In genomic region chr1:77874804-77875445, GRCh38 we compare ENCODE assay signal across 20 cellular contexts. TPM values are rescaled to one million over a fixed set of nuclear protein-coding genes. Genes with fewer than 3 reads are reported as not detected.
A peak's percentile ranks its signal among the peaks of the same experiment; 100 is the strongest.
DNase-seq lines count a peak whose midpoint lies in the region; ATAC-seq and TF ChIP-seq lines count a peak whose summit lies in the region.
"Had no signal": no experiment of that assay in that cellular context is flagged by ENCODE, and none has a peak within 500 bp of the region (broad histone marks: within the 10 kb centered on the region; RNA-seq: fewer than 3 reads in every experiment).

No MANE protein-coding gene starts in this region.

- H4K8ac ChIP-seq in mesendoderm (ENCODE audit: low read depth, low read length) = no peak overlapping the region

- no peaks in the 10 kb centered on the region for H3K79me1 ChIP-seq in mesendoderm (ENCODE audit: low read length)

- ATAC-seq in HG03469 (IDR thresholded peaks at IDR 0.05; ENCODE audit: unreplicated experiment) = no peak
- ATAC-seq: naive thymus-derived CD8-positive, alpha-beta T cell; stimulated activated naive B cell treated with anti-CD40 and anti-IgM and Interleukin-4, amounts not matched to agents 10 μg/mL and 1 μg/mL and 100 μg/mL, for 72 hours had no signal

- H2BK5ac ChIP-seq in mesendoderm (ENCODE audit: low read length) = no peak overlapping the region

- no peak overlapping the region for H3K27ac Mint-ChIP-seq in activated naive CD4-positive, alpha-beta T cell treated with anti-CD3 and anti-CD28 coated beads for 36 hours
- H3K27ac Mint-ChIP-seq: naive thymus-derived CD8-positive, alpha-beta T cell; progenitor cell of endocrine pancreas; stimulated activated naive B cell treated with anti-CD40 and anti-IgM and Interleukin-4, amounts not matched to agents 10 μg/mL and 1 μg/mL and 100 μg/mL, for 72 hours had no signal

- peak; percentile 98 for DNase-seq in ELR (ENCODE audit: low read depth)
- peak; percentile 56 for DNase-seq in RWPE1 (ENCODE audit: low spot score)
- peak; percentile 91 for DNase-seq in epithelial cell of esophagus (ENCODE audit: low read depth)
- DNase-seq in mesendoderm = peak; percentile 10
- no peak for DNase-seq in activated naive CD4-positive, alpha-beta T cell treated with anti-CD3 and anti-CD28 coated beads for 36 hours
- DNase-seq in NCI-H1092 treated with DMSO at 0.1 percent for 48 hours (lab: John Stamatoyannopoulos, UW) = no peak
- no peak for DNase-seq in activated naive CD4-positive, alpha-beta T cell treated with Interleukin-2 at 50 U/mL for 16 hours
- DNase-seq: activated CD4-positive, alpha-beta T cell treated with anti-CD3 and anti-CD28 coated beads for 4 hours; activated naive CD4-positive, alpha-beta T cell treated with anti-CD3 and anti-CD28 coated beads, Interleukin-2, amount 50 U/mL, for 16 hours; DMS 273 treated with DMSO at 0.1 percent for 48 hours; effector CD8-positive, alpha-beta T cell; naive thymus-derived CD8-positive, alpha-beta T cell; NCI-H1048; NCI-H82; RPMI8226; stimulated activated naive B cell treated with anti-CD40 and anti-IgM and Interleukin-4, amounts not matched to agents 10 μg/mL and 1 μg/mL and 100 μg/mL, for 72 hours; tibial artery had no signal

- no CpG with 5 or more reads among the region's 4 CpGs for WGBS in mesendoderm (ENCODE audit: extremely low coverage, insufficient coverage, low lambda C conversion rate)

- no peak overlapping the region for H3K4ac ChIP-seq in mesendoderm (ENCODE audit: low read depth, low read length)

- no peak overlapping the region for H2BK120ac ChIP-seq in mesendoderm (ENCODE audit: low read depth, low read length)

- no peak overlapping the region for H3K4me3 ChIP-seq in epithelial cell of esophagus (ENCODE audit: low read length)
- H3K4me3 ChIP-seq in mesendoderm (ENCODE audit: low read length) = no peak overlapping the region
- H3K4me3 ChIP-seq: lung, tibial artery had no signal

- POLR2A ChIA-PET in RWPE1 (lab: Yijun Ruan, JAX; ENCODE audit: low non-redundant PET) = no interaction called here

- H3K36me3 ChIP-seq in mesendoderm (ENCODE audit: control insufficient read depth, insufficient read depth, low read length) = no peaks in the 10 kb centered on the region

- peaks cover 7% of the 10 kb centered on the region for H3K36me3 Mint-ChIP-seq in activated naive CD4-positive, alpha-beta T cell treated with anti-CD3 and anti-CD28 coated beads for 36 hours (ENCODE audit: low read depth)

- CTCF ChIA-PET in RWPE1 (lab: Yijun Ruan, JAX) = interaction anchor here (0.5 to 0.6 kb wide), 2 partner anchors 30 to 111 kb away, joined by 3 read pairs; no protein-coding TSS in a partner anchor
- CTCF ChIA-PET in activated naive CD4-positive, alpha-beta T cell treated with anti-CD3 and anti-CD28 coated beads for 36 hours (lab: Charles Lee) = interaction anchor here (0.6 kb wide), 1 partner anchor 107 kb away, joined by 3 read pairs; no protein-coding TSS in a partner anchor

- H3K9me3 Mint-ChIP-seq in activated naive CD4-positive, alpha-beta T cell treated with anti-CD3 and anti-CD28 coated beads for 36 hours = no peaks in the 10 kb centered on the region
- H3K9me3 Mint-ChIP-seq: naive thymus-derived CD8-positive, alpha-beta T cell; stimulated activated naive B cell treated with anti-CD40 and anti-IgM and Interleukin-4, amounts not matched to agents 10 μg/mL and 1 μg/mL and 100 μg/mL, for 72 hours had no signal

- H3K23ac ChIP-seq in mesendoderm (ENCODE audit: low read length) = no peak overlapping the region

- no peak overlapping the region for H2AK5ac ChIP-seq in mesendoderm (ENCODE audit: low read length)

- H3K4me2 ChIP-seq in mesendoderm (ENCODE audit: low read length) = no peak overlapping the region

- no peak overlapping the region for H3K18ac ChIP-seq in mesendoderm (ENCODE audit: low read length)

- H3K27me3 Mint-ChIP-seq in activated naive CD4-positive, alpha-beta T cell treated with anti-CD3 and anti-CD28 coated beads for 36 hours (ENCODE audit: low read depth) = no peaks in the 10 kb centered on the region
- H3K27me3 Mint-ChIP-seq: naive thymus-derived CD8-positive, alpha-beta T cell; progenitor cell of endocrine pancreas; stimulated activated naive B cell treated with anti-CD40 and anti-IgM and Interleukin-4, amounts not matched to agents 10 μg/mL and 1 μg/mL and 100 μg/mL, for 72 hours had no signal

- no peaks in the 10 kb centered on the region for H3K79me2 ChIP-seq in mesendoderm (ENCODE audit: control insufficient read depth, insufficient read depth, low read length)

- no peak overlapping the region for H2BK15ac ChIP-seq in mesendoderm (replicated peaks; ENCODE audit: low read depth)

- TF ChIP-seq CTCF in RWPE1 (conservative IDR thresholded peaks at IDR 0.05; ENCODE audit: low read depth) (no peak), epithelial cell of esophagus (IDR thresholded peaks at IDR 0.05; ENCODE audit: insufficient read depth, low read depth, low read length, missing control alignments) (no peak)

- H3K27me3 ChIP-seq in mesendoderm (ENCODE audit: insufficient read depth, low read length, poor library complexity) = no peaks in the 10 kb centered on the region
- H3K27me3 ChIP-seq: tibial artery had no signal

- H3K27ac ChIP-seq in RWPE1 (no peak overlapping the region), mesendoderm (ENCODE audit: low read depth, low read length) (no peak overlapping the region)
- H3K27ac ChIP-seq: tibial artery had no signal

- intact Hi-C loops in activated naive CD4-positive, alpha-beta T cell treated with anti-CD3 and anti-CD28 coated beads for 36 hours (cut with micrococcal nuclease) = no loop called here

- no peak overlapping the region for H3K4me3 Mint-ChIP-seq in activated naive CD4-positive, alpha-beta T cell treated with anti-CD3 and anti-CD28 coated beads for 36 hours
- H3K4me3 Mint-ChIP-seq: naive thymus-derived CD8-positive, alpha-beta T cell; stimulated activated naive B cell treated with anti-CD40 and anti-IgM and Interleukin-4, amounts not matched to agents 10 μg/mL and 1 μg/mL and 100 μg/mL, for 72 hours had no signal

- no peaks in the 10 kb centered on the region for H3K4me1 Mint-ChIP-seq in activated naive CD4-positive, alpha-beta T cell treated with anti-CD3 and anti-CD28 coated beads for 36 hours (ENCODE audit: low read depth)
- H3K4me1 Mint-ChIP-seq: naive thymus-derived CD8-positive, alpha-beta T cell; stimulated activated naive B cell treated with anti-CD40 and anti-IgM and Interleukin-4, amounts not matched to agents 10 μg/mL and 1 μg/mL and 100 μg/mL, for 72 hours had no signal

- no peak overlapping the region for H3K9ac ChIP-seq in mesendoderm (ENCODE audit: low read length)

- H3K56ac ChIP-seq in mesendoderm (ENCODE audit: low read length) = no peak overlapping the region

- no peaks in the 10 kb centered on the region for H3K4me1 ChIP-seq in mesendoderm (ENCODE audit: control insufficient read depth, low read depth, low read length)

- H4K5ac ChIP-seq in mesendoderm (ENCODE audit: low read length) = no peak overlapping the region

RNA-seq across cellular contexts. Expression of gene NEXN, which starts 13.5 kb away (rescaled TPM):
- polyA plus RNA-seq in mesendoderm (2013, experiment 1 of 2) = 41.7 TPM
- polyA plus RNA-seq in mesendoderm (2013, experiment 2 of 2) = 40.3 TPM
- 1 to 10 TPM; 1.7 to 1.9 TPM for total RNA-seq in activated naive CD4-positive, alpha-beta T cell treated with anti-CD3 and anti-CD28 coated beads for 36 hours

Comparison
In these comparisons a context has a peak if more than half of its experiments do, and no peak if none do; other contexts are left out.
1. DNase-seq: peak in ELR (single experiment), RWPE1 (single experiment), epithelial cell of esophagus (single experiment) and mesendoderm (single experiment); none in activated naive CD4-positive, alpha-beta T cell treated with anti-CD3 and anti-CD28 coated beads for 36 hours (single experiment), NCI-H1092 treated with DMSO at 0.1 percent for 48 hours (single experiment) and activated naive CD4-positive, alpha-beta T cell treated with Interleukin-2 at 50 U/mL for 16 hours (single experiment).